In genomic region chr13:48096670-48097069, GRCh38 we compare ENCODE assay signal across 2 cellular contexts.
TF ChIP-seq lines count a peak whose summit lies in the region.

No MANE protein-coding gene starts in this region.

TF ChIP-seq in H1, 55 proteins besides CTCF, POLR2A, EP300 and RAD21:
- TF ChIP-seq SP1 (IDR thresholded peaks at IDR 0.05; ENCODE audit: low read depth, low read length) (peak; percentile 29; the same call in 1 of the 2 replicates), CBX5 (IDR thresholded peaks at IDR 0.05; ENCODE audit: low read depth, low read length) (no peak), NANOG (IDR thresholded peaks at IDR 0.05; ENCODE audit: insufficient read depth, low read depth, low read length, poor library complexity, severe bottlenecking) (peak; percentile 49)

TF ChIP-seq in liver, 16 proteins besides CTCF, POLR2A, EP300 and RAD21:
- TF ChIP-seq YY1 (IDR thresholded peaks at IDR 0.05) (peak; percentile 78), FOXA2 (IDR thresholded peaks at IDR 0.05) (no peak), RXRA (IDR thresholded peaks at IDR 0.05) (peak; percentile 79 to 80), MAX (IDR thresholded peaks at IDR 0.05) (peak; percentile 48), FOXA1 (IDR thresholded peaks at IDR 0.05) (peak; percentile 26), GABPA (IDR thresholded peaks at IDR 0.05 in 1 of 2, conservative IDR thresholded peaks at IDR 0.05 in 1 of 2) (peak in 1 of 2 donors; percentile 54), NR2F2 (IDR thresholded peaks at IDR 0.05) (no peak), ATF3 (IDR thresholded peaks at IDR 0.05) (peak; percentile 58), SP1 (IDR thresholded peaks at IDR 0.05) (peak; percentile 93), HNF4A (conservative IDR thresholded peaks at IDR 0.05) (peak; percentile 76 to 84), HNF4G (IDR thresholded peaks at IDR 0.05) (peak; percentile 56), EGR1 (IDR thresholded peaks at IDR 0.05; ENCODE audit: low read depth in 2 of 2) (no peak), TAF1 (conservative IDR thresholded peaks at IDR 0.05) (peak; percentile 30), JUND (IDR thresholded peaks at IDR 0.05) (peak; percentile 23 to 54)
- TF ChIP-seq, protein P1, sequence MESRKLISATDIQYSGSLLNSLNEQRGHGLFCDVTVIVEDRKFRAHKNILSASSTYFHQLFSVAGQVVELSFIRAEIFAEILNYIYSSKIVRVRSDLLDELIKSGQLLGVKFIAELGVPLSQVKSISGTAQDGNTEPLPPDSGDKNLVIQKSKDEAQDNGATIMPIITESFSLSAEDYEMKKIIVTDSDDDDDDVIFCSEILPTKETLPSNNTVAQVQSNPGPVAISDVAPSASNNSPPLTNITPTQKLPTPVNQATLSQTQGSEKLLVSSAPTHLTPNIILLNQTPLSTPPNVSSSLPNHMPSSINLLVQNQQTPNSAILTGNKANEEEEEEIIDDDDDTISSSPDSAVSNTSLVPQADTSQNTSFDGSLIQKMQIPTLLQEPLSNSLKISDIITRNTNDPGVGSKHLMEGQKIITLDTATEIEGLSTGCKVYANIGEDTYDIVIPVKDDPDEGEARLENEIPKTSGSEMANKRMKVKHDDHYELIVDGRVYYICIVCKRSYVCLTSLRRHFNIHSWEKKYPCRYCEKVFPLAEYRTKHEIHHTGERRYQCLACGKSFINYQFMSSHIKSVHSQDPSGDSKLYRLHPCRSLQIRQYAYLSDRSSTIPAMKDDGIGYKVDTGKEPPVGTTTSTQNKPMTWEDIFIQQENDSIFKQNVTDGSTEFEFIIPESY (IDR thresholded peaks at IDR 0.05) = no peak
- TF ChIP-seq, protein P2, sequence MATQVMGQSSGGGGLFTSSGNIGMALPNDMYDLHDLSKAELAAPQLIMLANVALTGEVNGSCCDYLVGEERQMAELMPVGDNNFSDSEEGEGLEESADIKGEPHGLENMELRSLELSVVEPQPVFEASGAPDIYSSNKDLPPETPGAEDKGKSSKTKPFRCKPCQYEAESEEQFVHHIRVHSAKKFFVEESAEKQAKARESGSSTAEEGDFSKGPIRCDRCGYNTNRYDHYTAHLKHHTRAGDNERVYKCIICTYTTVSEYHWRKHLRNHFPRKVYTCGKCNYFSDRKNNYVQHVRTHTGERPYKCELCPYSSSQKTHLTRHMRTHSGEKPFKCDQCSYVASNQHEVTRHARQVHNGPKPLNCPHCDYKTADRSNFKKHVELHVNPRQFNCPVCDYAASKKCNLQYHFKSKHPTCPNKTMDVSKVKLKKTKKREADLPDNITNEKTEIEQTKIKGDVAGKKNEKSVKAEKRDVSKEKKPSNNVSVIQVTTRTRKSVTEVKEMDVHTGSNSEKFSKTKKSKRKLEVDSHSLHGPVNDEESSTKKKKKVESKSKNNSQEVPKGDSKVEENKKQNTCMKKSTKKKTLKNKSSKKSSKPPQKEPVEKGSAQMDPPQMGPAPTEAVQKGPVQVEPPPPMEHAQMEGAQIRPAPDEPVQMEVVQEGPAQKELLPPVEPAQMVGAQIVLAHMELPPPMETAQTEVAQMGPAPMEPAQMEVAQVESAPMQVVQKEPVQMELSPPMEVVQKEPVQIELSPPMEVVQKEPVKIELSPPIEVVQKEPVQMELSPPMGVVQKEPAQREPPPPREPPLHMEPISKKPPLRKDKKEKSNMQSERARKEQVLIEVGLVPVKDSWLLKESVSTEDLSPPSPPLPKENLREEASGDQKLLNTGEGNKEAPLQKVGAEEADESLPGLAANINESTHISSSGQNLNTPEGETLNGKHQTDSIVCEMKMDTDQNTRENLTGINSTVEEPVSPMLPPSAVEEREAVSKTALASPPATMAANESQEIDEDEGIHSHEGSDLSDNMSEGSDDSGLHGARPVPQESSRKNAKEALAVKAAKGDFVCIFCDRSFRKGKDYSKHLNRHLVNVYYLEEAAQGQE (IDR thresholded peaks at IDR 0.05) = peak; percentile 43
